In the genomic region with DNA sequence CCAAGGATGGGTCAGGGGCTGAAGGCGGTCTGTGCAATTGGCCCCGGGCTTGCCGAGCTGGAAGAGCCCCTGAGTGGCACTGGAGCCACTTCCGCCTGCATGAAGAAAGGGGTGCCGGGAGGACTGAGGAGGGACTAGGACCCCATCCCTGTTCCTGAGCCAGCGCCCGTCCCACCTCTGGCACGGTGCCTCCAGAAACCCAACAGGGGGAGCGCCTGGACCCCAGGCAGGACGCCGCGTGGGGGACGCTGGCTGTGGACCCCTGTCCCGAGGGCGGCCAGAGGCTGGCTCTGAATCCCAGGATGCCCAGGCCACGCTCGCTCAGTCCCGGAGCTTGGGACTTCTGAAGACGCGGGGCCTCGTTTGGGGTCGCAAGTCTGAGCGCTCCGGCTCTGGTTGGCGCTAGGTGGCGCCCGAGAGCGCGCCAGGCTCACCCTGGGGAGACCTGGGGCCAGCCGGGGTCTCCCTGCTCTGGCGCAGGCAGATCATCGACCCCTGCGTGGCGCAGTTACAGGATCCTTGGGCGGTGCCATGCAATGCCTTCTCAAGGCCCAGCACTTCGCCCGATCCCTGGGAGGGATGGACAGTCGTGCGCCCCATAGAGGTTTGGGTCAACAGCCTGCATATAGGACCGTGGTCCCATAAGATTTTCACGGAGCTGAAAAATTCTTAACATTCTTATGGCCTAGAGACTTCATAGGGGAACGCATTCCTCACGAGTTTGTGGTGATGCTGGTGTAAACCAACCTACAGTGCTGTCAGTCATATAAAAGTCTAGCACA, we compare ENCODE assay signal across 9 cellular contexts. TPM values are rescaled to one million over a fixed set of nuclear protein-coding genes. Genes with fewer than 3 reads are reported as not detected.
DNase-seq lines count a peak whose midpoint lies in the region; ATAC-seq and TF ChIP-seq lines count a peak whose summit lies in the region.
"Had no signal": no experiment of that assay in that cellular context is flagged by ENCODE, and none has a peak within 500 bp of the region (broad histone marks: within the 10 kb centered on the region; RNA-seq: fewer than 3 reads in every experiment).

No MANE protein-coding gene starts in this region.

- ATAC-seq in activated CD8-positive, alpha-beta T cell treated with anti-CD3 and anti-CD28 coated beads for 36 hours: peak; percentile 95

- H3K9me3 ChIP-seq in effector memory CD4-positive, alpha-beta T cell (ENCODE audit: control insufficient read depth, low read length): no peaks in the 10 kb centered on the region
- H3K9me3 ChIP-seq in mesodermal cell (ENCODE audit: control insufficient read depth, low read length): no peaks in the 10 kb centered on the region

- peaks cover 3% of the 10 kb centered on the region for H3K4me1 Mint-ChIP-seq in activated CD8-positive, alpha-beta T cell treated with anti-CD3 and anti-CD28 coated beads for 36 hours (ENCODE audit: low read depth)

- H3K27me3 ChIP-seq in effector memory CD4-positive, alpha-beta T cell (replicated peaks; ENCODE audit: control insufficient read depth, insufficient read depth, low read length, poor library complexity, severe bottlenecking): no peaks in the 10 kb centered on the region

- CTCF ChIA-PET in activated CD8-positive, alpha-beta T cell treated with anti-CD3 and anti-CD28 coated beads for 36 hours (lab: Charles Lee): interaction anchor here (0.5 to 2.1 kb wide), 25 partner anchors 8 to 344 kb away, joined by 3 to 16 read pairs (median 4); no protein-coding TSS in a partner anchor

- H3K4me3 Mint-ChIP-seq in activated CD8-positive, alpha-beta T cell treated with anti-CD3 and anti-CD28 coated beads for 36 hours: no peak overlapping the region
- H3K4me3 Mint-ChIP-seq: stimulated activated naive CD8-positive, alpha-beta T cell treated with anti-CD3 and anti-CD28 coated beads, Interleukin-15, Interleukin-2, amounts not matched to agents 100 ng/mL and 50 ng/mL, for 24 hours had no signal

- WGBS in mesodermal cell (ENCODE audit: insufficient coverage in 2 of 2), 2 experiments: 25 to 30% methylated on average over 28 to 39 of the region's 43 CpGs

- TF ChIP-seq CTCF in activated CD8-positive, alpha-beta T cell treated with anti-CD3 and anti-CD28 coated beads for 36 hours (IDR thresholded peaks at IDR 0.05): peak; percentile 98

- H3K27ac ChIP-seq in effector memory CD4-positive, alpha-beta T cell (ENCODE audit: insufficient read depth, low read length, poor library complexity, severe bottlenecking): no peak overlapping the region
- H3K27ac ChIP-seq in mesodermal cell (ENCODE audit: low read depth, low read length, severe bottlenecking): peak overlapping the region; percentile 73

- no peak overlapping the region for H3K27ac Mint-ChIP-seq in activated CD8-positive, alpha-beta T cell treated with anti-CD3 and anti-CD28 coated beads for 36 hours
- H3K27ac Mint-ChIP-seq: stimulated activated naive CD8-positive, alpha-beta T cell treated with anti-CD3 and anti-CD28 coated beads, Interleukin-15, Interleukin-2, amounts not matched to agents 100 ng/mL and 50 ng/mL, for 24 hours had no signal

- POLR2A ChIA-PET in activated CD8-positive, alpha-beta T cell treated with anti-CD3 and anti-CD28 coated beads for 36 hours (lab: Charles Lee): no interaction called here

- DNase-seq in DMS 273 (lab: John Stamatoyannopoulos, UW; ENCODE audit: unreplicated experiment) (peak; percentile 85), DMS 273 treated with DMSO at 0.1 percent for 48 hours (lab: John Stamatoyannopoulos, UW) (no peak), NCI-H1930 (lab: John Stamatoyannopoulos, UW) (peak; percentile 26 to 72), inferior parietal cortex (ENCODE audit: extremely low spot score) (no peak)
- peak; percentile 56 for DNase-seq in activated CD8-positive, alpha-beta T cell treated with anti-CD3 and anti-CD28 coated beads for 36 hours
- peak; percentile 27 to 40 (median 30) for DNase-seq in effector memory CD4-positive, alpha-beta T cell
- peak; percentile 53 to 55 for DNase-seq in stimulated activated CD8-positive, alpha-beta memory T cell treated with anti-CD3 and anti-CD28 coated beads, Interleukin-2, amount 100 ng/mL, for 48 hours (ENCODE audit: low read depth in 2 of 2)

- intact Hi-C loops in activated CD8-positive, alpha-beta T cell treated with anti-CD3 and anti-CD28 coated beads for 36 hours (cut with micrococcal nuclease): no loop called here

- H3K27me3 Mint-ChIP-seq in activated CD8-positive, alpha-beta T cell treated with anti-CD3 and anti-CD28 coated beads for 36 hours: peaks cover 4% of the 10 kb centered on the region

- H3K4me3 ChIP-seq in effector memory CD4-positive, alpha-beta T cell (ENCODE audit: insufficient read depth, low read depth, low read length, poor library complexity, severe bottlenecking): peak overlapping the region; percentile 35
- H3K4me3 ChIP-seq in mesodermal cell (ENCODE audit: extremely low read depth, insufficient read depth, low read length, poor library complexity, severe bottlenecking): no peak overlapping the region

- H3K4me1 ChIP-seq in effector memory CD4-positive, alpha-beta T cell (ENCODE audit: control insufficient read depth, insufficient read depth, low read length, poor library complexity, severe bottlenecking): peaks cover 11% of the 10 kb centered on the region
- H3K4me1 ChIP-seq in mesodermal cell (ENCODE audit: control insufficient read depth, insufficient read depth, low read length, poor library complexity, severe bottlenecking): no peaks in the 10 kb centered on the region

- peaks cover 1% of the 10 kb centered on the region for H3K9me3 Mint-ChIP-seq in activated CD8-positive, alpha-beta T cell treated with anti-CD3 and anti-CD28 coated beads for 36 hours
- H3K9me3 Mint-ChIP-seq: stimulated activated naive CD8-positive, alpha-beta T cell treated with anti-CD3 and anti-CD28 coated beads, Interleukin-15, Interleukin-2, amounts not matched to agents 100 ng/mL and 50 ng/mL, for 24 hours had no signal

- H3K36me3 ChIP-seq in effector memory CD4-positive, alpha-beta T cell (ENCODE audit: control insufficient read depth, insufficient read depth, low read length): no peaks in the 10 kb centered on the region
- no peaks in the 10 kb centered on the region for H3K36me3 ChIP-seq in mesodermal cell (ENCODE audit: control insufficient read depth, insufficient read depth, low read length)

- H3K36me3 Mint-ChIP-seq in activated CD8-positive, alpha-beta T cell treated with anti-CD3 and anti-CD28 coated beads for 36 hours (ENCODE audit: low read depth): no peaks in the 10 kb centered on the region

RNA-seq across cellular contexts. Expression of gene CREBBP, which starts 58.5 kb away (rescaled TPM):
- 10 to 100 TPM; 27.9 to 33.5 TPM for total RNA-seq in activated CD8-positive, alpha-beta T cell treated with anti-CD3 and anti-CD28 coated beads for 36 hours
- polyA plus RNA-seq in mesodermal cell (2013, experiment 1 of 2): 22.1 TPM
- polyA plus RNA-seq in mesodermal cell (2013, experiment 2 of 2): 23.2 TPM

Comparison
In these comparisons a context has a peak if more than half of its experiments do, and no peak if none do; other contexts are left out.
1. DNase-seq: peak in DMS 273 (single experiment), NCI-H1930 (2 of 2), activated CD8-positive, alpha-beta T cell treated with anti-CD3 and anti-CD28 coated beads for 36 hours (single experiment), effector memory CD4-positive, alpha-beta T cell (3 of 3) and stimulated activated CD8-positive, alpha-beta memory T cell treated with anti-CD3 and anti-CD28 coated beads, Interleukin-2, amount 100 ng/mL, for 48 hours (2 of 2); none in DMS 273 treated with DMSO at 0.1 percent for 48 hours (single experiment) and inferior parietal cortex (single experiment).